Comparison of ENCODE assay signal across 11 cellular contexts in genomic region chr20:60402209-60403058, GRCh38.
"Had no signal": no experiment of that assay in that cellular context is flagged by ENCODE, and none has a peak within 500 bp of the region (broad histone marks: within the 10 kb centered on the region; RNA-seq: fewer than 3 reads in every experiment).

No MANE protein-coding gene starts in this region.

- H3K27me3 Mint-ChIP-seq: activated naive CD4-positive, alpha-beta T cell treated with anti-CD3 and anti-CD28 coated beads, Interleukin-2, amount 10 ng/mL, durations not matched to agents 7 days and 5 days had no signal

- H3K4me1 Mint-ChIP-seq: activated naive CD4-positive, alpha-beta T cell treated with anti-CD3 and anti-CD28 coated beads, Interleukin-2, amount 10 ng/mL, durations not matched to agents 7 days and 5 days; mesothelial cell of epicardium had no signal

- H3K9me3 Mint-ChIP-seq: activated T-helper 2 cell treated with anti-CD3 and anti-CD28 coated beads, Interferon-gamma antibody, Interleukin-2, Interleukin-4, amounts not matched to agents 10 μg/mL and 5 μg/mL and 100 μg/mL, durations not matched to agents 14 hours and 24 hours and 36 hours had no signal

- H3K4me3 ChIP-seq: ascending aorta, heart right ventricle, lung, pancreas, thoracic aorta had no signal

- H3K4me3 Mint-ChIP-seq: activated naive CD4-positive, alpha-beta T cell treated with anti-CD3 and anti-CD28 coated beads, Interleukin-2, amount 10 ng/mL, durations not matched to agents 7 days and 5 days; mesothelial cell of epicardium had no signal

- H3K36me3 Mint-ChIP-seq: activated naive CD4-positive, alpha-beta T cell treated with anti-CD3 and anti-CD28 coated beads, Interleukin-2, amount 10 ng/mL, durations not matched to agents 7 days and 5 days; mesothelial cell of epicardium had no signal

- H3K27ac Mint-ChIP-seq: activated naive CD4-positive, alpha-beta T cell treated with anti-CD3 and anti-CD28 coated beads, Interleukin-2, amount 10 ng/mL, durations not matched to agents 7 days and 5 days; activated T-helper 2 cell treated with anti-CD3 and anti-CD28 coated beads, Interferon-gamma antibody, Interleukin-2, Interleukin-4, amounts not matched to agents 10 μg/mL and 5 μg/mL and 100 μg/mL, durations not matched to agents 14 hours and 24 hours and 36 hours; mesothelial cell of epicardium had no signal

- ATAC-seq: heart right ventricle, left cardiac atrium, pancreas had no signal

- DNase-seq: activated naive CD4-positive, alpha-beta T cell treated with anti-CD3 and anti-CD28 coated beads, Interleukin-2, amount 10 ng/mL, durations not matched to agents 7 days and 5 days; foreskin melanocyte; heart right ventricle; left cardiac atrium; pancreas; T-helper 9 cell had no signal
